19 cellular contexts compared by ENCODE assay signal in the genomic region with DNA sequence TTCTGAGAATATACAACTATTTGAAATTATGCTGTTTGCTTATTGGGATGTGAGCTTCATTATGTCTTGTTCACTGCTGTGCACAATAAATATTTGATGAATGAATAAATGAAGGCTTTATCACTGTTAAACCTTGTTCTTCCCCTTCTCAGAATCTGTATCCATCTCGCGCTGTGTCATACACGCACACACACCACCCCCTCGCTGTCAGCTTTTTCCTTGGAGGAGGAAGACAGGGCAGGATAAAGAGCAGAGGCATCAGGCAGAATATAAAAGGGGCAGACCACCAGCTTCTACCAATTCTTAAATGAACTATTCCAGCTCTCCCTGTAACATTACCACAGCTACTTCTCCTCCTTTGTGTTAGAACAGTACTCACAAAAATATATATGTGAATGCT.
"Had no signal": no experiment of that assay in that cellular context is flagged by ENCODE, and none has a peak within 500 bp of the region (broad histone marks: within the 10 kb centered on the region; RNA-seq: fewer than 3 reads in every experiment).

No MANE protein-coding gene starts in this region.

- H3K9me3 ChIP-seq: colonic mucosa, esophagus muscularis mucosa, left ventricle myocardium inferior, mucosa of descending colon, ovary, sigmoid colon, spleen, thoracic aorta, upper lobe of right lung had no signal

- H3K4me3 Mint-ChIP-seq: activated CD8-positive, alpha-beta memory T cell treated with anti-CD3 and anti-CD28 coated beads, Interleukin-2, amount 10 ng/mL, durations not matched to agents 7 days and 5 days; activated T-cell treated with anti-CD3 and anti-CD28 coated beads, Interleukin-2, amount 50 U/mL, for 4 hours; memory B cell; nephron had no signal

- H3K36me3 ChIP-seq: colonic mucosa, esophagus muscularis mucosa, left ventricle myocardium inferior, ovary, sigmoid colon, thoracic aorta, upper lobe of right lung had no signal

- H3K36me3 Mint-ChIP-seq: memory B cell had no signal

- H3K27ac Mint-ChIP-seq: activated CD8-positive, alpha-beta memory T cell treated with anti-CD3 and anti-CD28 coated beads, Interleukin-2, amount 10 ng/mL, durations not matched to agents 7 days and 5 days; memory B cell; nephron had no signal

- H3K27me3 Mint-ChIP-seq: activated CD8-positive, alpha-beta memory T cell treated with anti-CD3 and anti-CD28 coated beads, Interleukin-2, amount 10 ng/mL, durations not matched to agents 7 days and 5 days; memory B cell had no signal

- H3K4me1 ChIP-seq: colonic mucosa, esophagus muscularis mucosa, left ventricle myocardium inferior, sigmoid colon, spleen, upper lobe of right lung had no signal

- H3K4me1 Mint-ChIP-seq: memory B cell had no signal

- H3K27ac ChIP-seq: colonic mucosa, esophagus muscularis mucosa, left ventricle myocardium inferior, ovary, sigmoid colon, spleen, thoracic aorta, upper lobe of right lung had no signal

- H3K27me3 ChIP-seq: colonic mucosa, esophagus muscularis mucosa, ovary, sigmoid colon, spleen, upper lobe of right lung had no signal

- DNase-seq: activated CD4-positive, alpha-beta T cell treated with anti-CD3 and anti-CD28 coated beads, Interleukin-2, amount 50 U/mL, for 4 hours; activated CD4-positive, CD25-positive, alpha-beta regulatory T cell treated with anti-CD3 and anti-CD28 coated beads, Interleukin-2, amount 50 U/mL, for 72 hours; activated CD8-positive, alpha-beta memory T cell treated with anti-CD3 and anti-CD28 coated beads, Interleukin-2, amount 10 ng/mL, durations not matched to agents 7 days and 5 days; activated T-cell treated with anti-CD3 and anti-CD28 coated beads, Interleukin-2, amount 50 U/mL, for 4 hours; central memory CD4-positive, alpha-beta T cell; colonic mucosa; hippocampal formation; kidney; left ventricle myocardium inferior; mucosa of descending colon; ovary; sigmoid colon; spleen; SW 1271; upper lobe of right lung had no signal

- H3K4me3 ChIP-seq: colonic mucosa, esophagus muscularis mucosa, left ventricle myocardium inferior, mucosa of descending colon, ovary, sigmoid colon, spleen, thoracic aorta, upper lobe of right lung had no signal

- H3K9me3 Mint-ChIP-seq: activated T-cell treated with anti-CD3 and anti-CD28 coated beads, Interleukin-2, amount 50 U/mL, for 4 hours; memory B cell had no signal

- ATAC-seq: activated CD8-positive, alpha-beta memory T cell treated with anti-CD3 and anti-CD28 coated beads, Interleukin-2, amount 10 ng/mL, durations not matched to agents 7 days and 5 days; activated T-cell treated with anti-CD3 and anti-CD28 coated beads, Interleukin-2, amount 50 U/mL, for 4 hours; mucosa of descending colon; upper lobe of right lung had no signal
